In the genomic region with DNA sequence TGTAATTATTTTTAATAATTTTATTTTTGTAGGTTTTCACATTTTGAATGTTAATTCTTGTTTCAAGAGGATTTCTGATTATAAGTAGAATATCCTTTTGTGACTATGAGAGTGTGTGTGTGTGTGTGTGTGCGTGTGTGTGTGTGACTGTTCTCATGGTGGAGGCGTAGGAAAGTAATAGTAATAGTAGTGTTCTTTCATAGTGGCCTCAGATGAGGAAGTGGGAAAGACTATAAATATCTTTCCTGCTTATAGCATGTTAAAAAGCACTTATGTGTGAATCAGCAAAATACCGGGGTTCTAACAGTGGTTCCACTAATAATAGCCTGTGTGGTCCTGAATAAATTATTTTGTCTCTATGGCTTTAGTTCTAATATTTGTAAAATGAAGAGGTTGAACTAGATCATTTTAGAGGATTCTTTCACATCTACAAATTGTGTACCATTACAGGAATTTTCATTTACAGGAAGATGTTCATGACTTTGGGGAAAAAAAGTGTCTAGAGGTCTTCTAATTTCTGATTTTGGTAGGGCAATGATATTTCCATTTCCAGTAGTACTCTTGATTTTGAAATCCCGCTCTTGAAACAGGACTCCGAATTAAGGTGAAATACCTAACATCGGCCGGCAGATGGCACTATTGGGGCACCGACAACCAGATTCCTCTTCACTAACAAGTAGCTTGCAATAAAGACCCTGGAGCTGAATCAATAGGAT, we compare ENCODE assay signal across 9 cellular contexts. TPM values are rescaled to one million over a fixed set of nuclear protein-coding genes. Genes with fewer than 3 reads are reported as not detected.
DNase-seq lines count a peak whose midpoint lies in the region; ATAC-seq and TF ChIP-seq lines count a peak whose summit lies in the region.
"Had no signal": no experiment of that assay in that cellular context is flagged by ENCODE, and none has a peak within 500 bp of the region (broad histone marks: within the 10 kb centered on the region; RNA-seq: fewer than 3 reads in every experiment).

No MANE protein-coding gene starts in this region.

- peaks cover 20% of the 10 kb centered on the region for H3K4me1 ChIP-seq in DOHH2 (ENCODE audit: control insufficient read depth, low read length)
- no peaks in the 10 kb centered on the region for H3K4me1 ChIP-seq in psoas muscle

- H4K20me1 ChIP-seq in DOHH2 (ENCODE audit: control insufficient read depth, insufficient read depth, low read depth, low read length): no peaks in the 10 kb centered on the region

- H3K9me3 ChIP-seq in DOHH2 (ENCODE audit: control insufficient read depth, insufficient read depth, low read length) (no peaks in the 10 kb centered on the region), psoas muscle (no peaks in the 10 kb centered on the region)

- intact Hi-C loops in psoas muscle (cut with DNase I): loop anchor here (5.0 to 10.0 kb wide), 2 partner anchors 121 to 514 kb away; no protein-coding TSS in a partner anchor

- H3K4me3 ChIP-seq in DOHH2 (ENCODE audit: low read length) (peak overlapping the region; percentile 45), psoas muscle (no peak overlapping the region)

- 6 to 13% (median 12%) methylated on average over 8 of the region's 8 CpGs for WGBS in psoas muscle, 3 donors

- H3F3A ChIP-seq in DOHH2 (ENCODE audit: control insufficient read depth, insufficient read depth): no peaks in the 10 kb centered on the region

- H3K36me3 ChIP-seq in DOHH2 (ENCODE audit: control insufficient read depth, low read length): no peaks in the 10 kb centered on the region
- no peaks in the 10 kb centered on the region for H3K36me3 ChIP-seq in psoas muscle (ENCODE audit: insufficient read depth in 1 of 2, low read depth in 1 of 2)

- no peaks in the 10 kb centered on the region for H3K9me2 ChIP-seq in DOHH2 (replicated peaks; ENCODE audit: control insufficient read depth, low read length)

- DNase-seq in HUDEP-2 (lab: John Stamatoyannopoulos, UW; ENCODE audit: unreplicated experiment in 76 of 76): peak in 69 of 76 experiments; percentile 13 to 85 (median 65)
- DNase-seq in SHP77 treated with DMSO at 0.1 percent for 48 hours (lab: John Stamatoyannopoulos, UW): peak; percentile 37
- DNase-seq in activated effector memory CD4-positive, alpha-beta T cell treated with anti-CD3 and anti-CD28 coated beads, Interleukin-2, amount 50 U/mL, for 16 hours: peak; percentile 87
- DNase-seq in germinal center (ENCODE audit: low spot score): peak; percentile 42
- peak; percentile 50 to 73 for DNase-seq in psoas muscle
- DNase-seq in amniotic stem cell (lab: John Stamatoyannopoulos, UW): no peak

- no peaks in the 10 kb centered on the region for H3K79me2 ChIP-seq in DOHH2 (ENCODE audit: control insufficient read depth, low read length)

- H3K27ac ChIP-seq in DOHH2 (ENCODE audit: low read depth, low read length) (no peak overlapping the region), psoas muscle (no peak overlapping the region)

- ATAC-seq in GM21526 (IDR thresholded peaks at IDR 0.05; ENCODE audit: low FRiP score, unreplicated experiment) (peak; percentile 86), psoas muscle (peak in 2 of 4 donors; percentile 40 to 61)

- peak overlapping the region; percentile 72 for H3K4me2 ChIP-seq in DOHH2 (ENCODE audit: low read length)

- TF ChIP-seq CTCF in DOHH2 (IDR thresholded peaks at IDR 0.05; ENCODE audit: low read depth, low read length, poor library complexity, severe bottlenecking): peak; percentile 88
- TF ChIP-seq CTCF in psoas muscle (IDR thresholded peaks at IDR 0.05): peak; percentile 74

- H3K27me3 ChIP-seq in DOHH2 (ENCODE audit: control insufficient read depth, low read length): peaks cover 26% of the 10 kb centered on the region
- H3K27me3 ChIP-seq in psoas muscle (ENCODE audit: insufficient read depth in 3 of 3, low read length in 2 of 3): peaks cover 0 to 32% (median 0%) of the 10 kb centered on the region in 3 donors

RNA-seq across cellular contexts. Expression of a gene that starts 29.9 kb away (rescaled TPM):
- total RNA-seq in psoas muscle: not detected
- not detected for polyA plus RNA-seq in psoas muscle
- total RNA-seq: skeletal muscle tissue had no signal

RNA-seq across cellular contexts. Expression of a gene that starts 44.2 kb away (rescaled TPM):
- total RNA-seq in psoas muscle: 1 to 10 TPM; 3.4 to 6.7 (median 4.8) TPM
- 1 to 10 TPM; 1.2 to 2.0 (median 1.3) TPM for polyA plus RNA-seq in psoas muscle

RNA-seq across cellular contexts. Expression of a gene that starts 44.5 kb away (rescaled TPM):
- total RNA-seq in psoas muscle: not detected
- polyA plus RNA-seq in psoas muscle: not detected
- total RNA-seq: skeletal muscle tissue had no signal

RNA-seq across cellular contexts. Expression of a gene that starts 48.3 kb away (rescaled TPM):
- not detected for total RNA-seq in psoas muscle
- polyA plus RNA-seq in psoas muscle: not detected
- total RNA-seq: skeletal muscle tissue had no signal

RNA-seq across cellular contexts. Expression of a gene that starts 58.3 kb away (rescaled TPM):
- total RNA-seq in psoas muscle: not detected
- not detected for polyA plus RNA-seq in psoas muscle
- total RNA-seq: skeletal muscle tissue had no signal
